Comparison of ENCODE assay signal across 10 cellular contexts in the genomic region with DNA sequence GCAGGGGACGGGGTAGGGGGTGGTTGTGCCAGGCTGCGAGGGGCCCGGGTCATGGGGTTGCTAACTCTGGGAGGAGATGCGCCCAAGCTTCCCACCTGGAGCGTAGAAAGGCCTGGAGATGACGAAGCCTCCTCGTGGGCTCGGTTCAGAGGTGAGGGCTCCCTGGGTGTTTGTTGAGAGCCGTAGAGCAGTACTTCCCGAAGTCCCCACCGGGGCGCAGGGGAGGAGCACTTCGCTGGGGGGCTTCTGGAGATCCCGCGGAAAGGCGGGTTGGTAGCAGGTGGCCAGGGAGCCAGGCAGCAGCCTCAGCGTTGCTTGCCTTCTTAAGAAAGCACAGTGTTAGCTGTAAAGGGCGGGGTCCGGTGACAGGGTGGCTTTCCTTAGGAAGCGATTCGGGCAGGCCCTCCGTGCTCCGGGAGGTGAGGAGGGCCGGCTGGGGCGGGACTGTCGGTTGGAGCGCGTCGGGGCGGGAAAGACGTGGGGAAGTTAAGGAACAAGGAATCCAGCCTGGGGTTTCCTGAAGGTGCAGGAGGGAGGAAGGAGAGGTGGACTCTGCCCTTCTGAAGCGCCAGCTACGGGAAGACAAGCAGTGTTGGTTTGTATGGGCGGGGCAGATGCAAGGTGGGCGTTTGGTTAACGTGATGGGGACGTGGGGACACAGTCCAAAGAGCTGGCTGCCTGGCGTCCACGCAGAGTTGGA. TPM values are rescaled to one million over a fixed set of nuclear protein-coding genes. Genes with fewer than 3 reads are reported as not detected.
DNase-seq lines count a peak whose midpoint lies in the region; ATAC-seq, FAIRE-seq and TF ChIP-seq lines count a peak whose summit lies in the region.
"Had no signal": no experiment of that assay in that cellular context is flagged by ENCODE, and none has a peak within 500 bp of the region (broad histone marks: within the 10 kb centered on the region; RNA-seq: fewer than 3 reads in every experiment).

No MANE protein-coding gene starts in this region.

- TF ChIP-seq CTCF in Calu3 (IDR thresholded peaks at IDR 0.05; ENCODE audit: unreplicated experiment), result no peak
- no peak; a peak in 1 of 6 replicates for TF ChIP-seq CTCF in HCT116 (IDR thresholded peaks at IDR 0.05 in 2 of 3, conservative IDR thresholded peaks at IDR 0.05 in 1 of 3; ENCODE audit: borderline replicate concordance in 1 of 3, insufficient read depth in 1 of 3, low read depth in 2 of 3, low read length in 2 of 3)

- H3K9ac ChIP-seq in HCT116 (ENCODE audit: low read length) (no peak overlapping the region), neuronal stem cell (ENCODE audit: low read depth, low read length, poor library complexity) (peak overlapping the region; percentile 79)

- TF ChIP-seq POLR2A in HCT116 (IDR thresholded peaks at IDR 0.05; ENCODE audit: borderline replicate concordance, extremely low read depth, insufficient read depth, insufficient read length), result no peak

- no peak overlapping the region for H2BK5ac ChIP-seq in neuronal stem cell (ENCODE audit: low read length)

- POLR2A ChIA-PET in HCT116 (lab: Charles Lee), result no interaction called here

- H3K9me2 ChIP-seq in HCT116 (ENCODE audit: insufficient read depth), result no peaks in the 10 kb centered on the region

- TF ChIP-seq RAD21 in HCT116 (IDR thresholded peaks at IDR 0.05; ENCODE audit: low read depth), result no peak

- CTCF ChIA-PET in Calu3 (lab: Charles Lee), result interaction anchor here (0.5 to 1.3 kb wide), 2 partner anchors 61 to 233 kb away, joined by 3 to 5 read pairs; no protein-coding TSS in a partner anchor
- CTCF ChIA-PET in HCT116 (lab: Charles Lee), result interaction anchor here (1.0 to 1.8 kb wide), 7 partner anchors 8 to 266 kb away, joined by 3 to 13 read pairs (median 5); no protein-coding TSS in a partner anchor

- peak overlapping the region; percentile 37 for H3K4me3 Mint-ChIP-seq in Calu3 (ENCODE audit: low read depth, unreplicated experiment)

- BruUV-seq in Calu3 (replicated peaks; lab: Mats Ljungman, UMichigan) (no TSS peak), HCT116 (replicated peaks; lab: Mats Ljungman, UMichigan) (no TSS peak)

- H3K4ac ChIP-seq in neuronal stem cell (ENCODE audit: low read length), result no peak overlapping the region

- H4K8ac ChIP-seq in neuronal stem cell (ENCODE audit: low read depth, low read length), result peak overlapping the region; percentile 53

- intact Hi-C loops in Calu3 (cut with micrococcal nuclease; ENCODE audit: unreplicated experiment), result no loop called here
- intact Hi-C loops in HCT116 (cut with micrococcal nuclease), result loop anchor here (5.0 kb wide), 1 partner anchor 62 kb away; no protein-coding TSS in a partner anchor

- peaks cover 0 to 8% of the 10 kb centered on the region in 2 experiments; a peak in 1 of 4 replicates for H3K4me1 ChIP-seq in HCT116 (ENCODE audit: control insufficient read depth in 1 of 2, insufficient read depth in 2 of 2, low read length in 2 of 2)
- H3K4me1 ChIP-seq in neuronal stem cell (ENCODE audit: control insufficient read depth in 2 of 2, insufficient read depth in 1 of 2, low read depth in 1 of 2, low read length in 2 of 2), result peaks cover 5 to 25% of the 10 kb centered on the region in 2 donors

- H2BK15ac ChIP-seq in neuronal stem cell (ENCODE audit: low read length), result peak overlapping the region; percentile 90

- H2BK120ac ChIP-seq in neuronal stem cell (ENCODE audit: low read depth, low read length), result no peak overlapping the region

- no peaks in the 10 kb centered on the region for H4K20me1 ChIP-seq in HCT116 (ENCODE audit: insufficient read depth)

- no peaks in the 10 kb centered on the region for H3K4me1 Mint-ChIP-seq in Calu3 (ENCODE audit: low read depth, unreplicated experiment)

- H3K9me3 ChIP-seq in HCT116 (ENCODE audit: control insufficient read depth in 1 of 2, insufficient read depth in 1 of 2, low read depth in 1 of 2, low read length in 2 of 2) (no peaks in the 10 kb centered on the region), neuronal stem cell (replicated peaks in 1 of 2; ENCODE audit: control insufficient read depth in 2 of 2, insufficient read depth in 1 of 2, low read depth in 1 of 2, low read length in 2 of 2) (peaks cover 0 to 6% of the 10 kb centered on the region in 2 donors)
- H3K9me3 ChIP-seq: adrenal gland, mucosa of descending colon had no signal

- H3K4me2 ChIP-seq in HCT116 (ENCODE audit: low read length) (peak overlapping the region; percentile 49; the same call in 1 of the 2 replicates), neuronal stem cell (ENCODE audit: insufficient read depth, low read length, poor library complexity, severe bottlenecking) (peak overlapping the region; percentile 91)

- H2AFZ ChIP-seq in HCT116 (ENCODE audit: low read depth, low read length, poor library complexity, severe bottlenecking), result no peak overlapping the region
- H2AFZ ChIP-seq in neuronal stem cell (ENCODE audit: low read length), result peak overlapping the region; percentile 91

- no peak overlapping the region for H3K4me3 ChIP-seq in HCT116 (replicated peaks in 1 of 2; ENCODE audit: low read depth in 1 of 2, low read length in 2 of 2)
- H3K4me3 ChIP-seq in neuronal stem cell (ENCODE audit: low read length in 2 of 2), result peak overlapping the region in 1 of 2 donors; percentile 78
- H3K4me3 ChIP-seq: adrenal gland, mucosa of descending colon had no signal

- H3K18ac ChIP-seq in neuronal stem cell (ENCODE audit: low read length), result peak overlapping the region; percentile 94

- H3K27ac Mint-ChIP-seq in Calu3 (ENCODE audit: unreplicated experiment), result no peak overlapping the region

- peak overlapping the region; percentile 37 for H3K23ac ChIP-seq in neuronal stem cell (ENCODE audit: low read depth, low read length, poor library complexity)

- H2BK12ac ChIP-seq in neuronal stem cell (ENCODE audit: low read length), result no peak overlapping the region

- H3K79me1 ChIP-seq in neuronal stem cell (ENCODE audit: low read depth, low read length), result no peaks in the 10 kb centered on the region

- no peak overlapping the region for H3K27ac ChIP-seq in HCT116 (ENCODE audit: low read depth, low read length)
- H3K27ac ChIP-seq in cingulate gyrus (ENCODE audit: low read depth, low read length), result peak overlapping the region; percentile 47
- H3K27ac ChIP-seq in neuronal stem cell (replicated peaks; ENCODE audit: low read length), result no peak overlapping the region
- H3K27ac ChIP-seq: adrenal gland had no signal

- H3K79me2 ChIP-seq in HCT116 (ENCODE audit: insufficient read depth, low read length), result no peaks in the 10 kb centered on the region

- no peak overlapping the region for H4K91ac ChIP-seq in neuronal stem cell (ENCODE audit: low read depth, low read length, poor library complexity)

- H3K27me3 ChIP-seq in HCT116 (ENCODE audit: insufficient read depth, low read length), result no peaks in the 10 kb centered on the region
- peaks cover 28 to 84% (median 66%) of the 10 kb centered on the region in 3 experiments for H3K27me3 ChIP-seq in neuronal stem cell (ENCODE audit: control insufficient read depth in 3 of 3, insufficient read depth in 3 of 3, low read depth in 1 of 3, low read length in 3 of 3)

- peak overlapping the region; percentile 40 for H2AK5ac ChIP-seq in neuronal stem cell (ENCODE audit: low read depth, low read length)

- H3K36me3 ChIP-seq in HCT116 (ENCODE audit: control insufficient read depth in 1 of 2, insufficient read depth in 2 of 2, low read length in 2 of 2) (no peaks in the 10 kb centered on the region), neuronal stem cell (replicated peaks in 1 of 2; ENCODE audit: control insufficient read depth in 2 of 2, insufficient read depth in 2 of 2, low read length in 2 of 2) (no peaks in the 10 kb centered on the region)
- H3K36me3 ChIP-seq: adrenal gland had no signal

- H3K36me3 Mint-ChIP-seq in Calu3 (ENCODE audit: insufficient read depth, unreplicated experiment), result peaks cover 4% of the 10 kb centered on the region

- H3K14ac ChIP-seq in neuronal stem cell (ENCODE audit: low read length), result peak overlapping the region; percentile 3

- RAD21 ChIA-PET in HCT116 (lab: Charles Lee; ENCODE audit: low non-redundant PET in 1 of 2, low total read pairs in 2 of 2, uncharacterized antibody in 2 of 2, unreplicated experiment in 2 of 2), result no interaction called here

- H3K9me3 Mint-ChIP-seq in Calu3 (ENCODE audit: low read depth, unreplicated experiment), result no peaks in the 10 kb centered on the region

- no CpG with 5 or more reads among the region's 39 CpGs for WGBS in neuronal stem cell (ENCODE audit: extremely low coverage in 2 of 2, insufficient read length in 2 of 2, insufficient replicate concordance in 1 of 2), 2 donors

- 0 out of 2 replicates have a peak, but pooled peaks have one; percentile 10 for ATAC-seq in HCT116
- no peak for ATAC-seq in GM21737 (IDR thresholded peaks at IDR 0.05; ENCODE audit: unreplicated experiment)
- no peak for ATAC-seq in HG02642 (IDR thresholded peaks at IDR 0.05; ENCODE audit: poor library complexity, unreplicated experiment)
- ATAC-seq in GM18519 (IDR thresholded peaks at IDR 0.05; ENCODE audit: low FRiP score, unreplicated experiment), result no peak

- H3K27me3 Mint-ChIP-seq in Calu3 (ENCODE audit: unreplicated experiment), result peaks cover 40% of the 10 kb centered on the region

- DNase-seq in Calu3, result no peak
- no peak for DNase-seq in HCT116 (ENCODE audit: low read depth, low spot score)
- peak; percentile 26 for DNase-seq in neuronal stem cell (ENCODE audit: low spot score)
- no peak for DNase-seq in HTR-8/SVneo (ENCODE audit: insufficient read length, low spot score)

- no peak for FAIRE-seq in HTR-8/SVneo (lab: Jason Lieb, UNC)

TF ChIP-seq in HCT116, 20 proteins besides CTCF, POLR2A, EP300 and RAD21 (continues in another document):
- TF ChIP-seq ELF1 (IDR thresholded peaks at IDR 0.05; ENCODE audit: borderline replicate concordance, low read depth) (no peak), FOSL1 (IDR thresholded peaks at IDR 0.05; ENCODE audit: low read depth) (no peak), CBX3 (IDR thresholded peaks at IDR 0.05; ENCODE audit: low read depth) (no peak), POLR2AphosphoS5 (IDR thresholded peaks at IDR 0.05; ENCODE audit: low read depth, low read length) (no peak), YY1 (IDR thresholded peaks at IDR 0.05; ENCODE audit: extremely low read depth, insufficient replicate concordance, low read depth, low read length) (no peak), SIN3A (IDR thresholded peaks at IDR 0.05; ENCODE audit: low read depth) (no peak), SP1 (IDR thresholded peaks at IDR 0.05; ENCODE audit: low read depth) (no peak)

RNA-seq across cellular contexts. Expression of a gene that starts 3.3 kb away (rescaled TPM):
- total RNA-seq in Calu3 (2022) (not detected in 2 replicates), HCT116 (2021; ENCODE audit: unreplicated experiment) (not detected)
- polyA plus RNA-seq in HCT116 (2012), result not detected in 2 replicates
- 2.1 TPM for polyA plus RNA-seq in neuronal stem cell (2013, experiment 1 of 2)
- 2.2 TPM for polyA plus RNA-seq in neuronal stem cell (2013, experiment 2 of 2)
- total RNA-seq: adrenal gland had no signal
